Comparison of ENCODE assay signal across 20 cellular contexts in the genomic region with DNA sequence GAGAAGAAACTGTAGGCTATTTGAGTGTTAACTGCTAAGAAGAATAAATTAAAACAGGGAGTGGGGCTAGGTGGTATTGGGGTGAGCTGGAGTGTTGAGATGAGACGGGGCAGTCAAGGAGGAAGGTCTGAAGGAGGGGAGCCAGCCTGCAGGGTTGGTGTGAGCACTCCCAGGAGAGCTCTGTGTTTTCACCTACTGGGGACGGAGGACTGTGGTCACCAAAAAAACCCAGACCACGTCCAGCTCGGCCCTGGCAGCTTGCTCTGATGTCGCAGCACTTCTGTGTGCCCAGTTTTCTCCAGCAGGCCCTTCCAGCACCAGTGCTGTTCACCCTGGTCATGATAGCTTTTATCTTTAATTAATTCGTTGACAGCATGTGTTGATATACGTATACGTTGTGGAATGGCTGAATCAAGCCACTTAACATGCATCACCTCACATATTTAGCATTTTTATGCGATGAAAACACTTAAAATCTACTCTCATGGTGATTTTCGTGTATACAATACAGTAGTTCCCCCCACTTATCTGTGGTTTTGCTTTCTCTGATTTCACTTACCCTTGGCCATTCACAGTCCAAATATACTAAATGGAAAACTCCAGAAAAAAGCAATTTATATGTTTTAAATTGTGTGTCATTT. TPM values are rescaled to one million over a fixed set of nuclear protein-coding genes. Genes with fewer than 3 reads are reported as not detected.
DNase-seq lines count a peak whose midpoint lies in the region; ATAC-seq and TF ChIP-seq lines count a peak whose summit lies in the region.
"Had no signal": no experiment of that assay in that cellular context is flagged by ENCODE, and none has a peak within 500 bp of the region (broad histone marks: within the 10 kb centered on the region; RNA-seq: fewer than 3 reads in every experiment).

No MANE protein-coding gene starts in this region.

- ATAC-seq in GM23338 (no peak; the same call in 2 of the 3 replicates), HG03097 (IDR thresholded peaks at IDR 0.05; ENCODE audit: low FRiP score, unreplicated experiment) (no peak), heart right ventricle (no peak)
- ATAC-seq: HCT116, K562 had no signal

- H3K79me2 ChIP-seq in GM23338 (replicated peaks; ENCODE audit: insufficient read depth) (no peaks in the 10 kb centered on the region), OCI-LY1 (ENCODE audit: insufficient read depth, low read length) (no peaks in the 10 kb centered on the region), mammary epithelial cell (ENCODE audit: insufficient read depth, low read length) (no peaks in the 10 kb centered on the region)

- peaks cover 12% of the 10 kb centered on the region for H3K9me3 Mint-ChIP-seq in GM23338

- intact Hi-C loops in heart right ventricle (cut with DNase I) = no loop called here
- intact Hi-C loops in mammary epithelial cell (cut with micrococcal nuclease) = no loop called here

- peaks cover 7% of the 10 kb centered on the region for H3K4me1 Mint-ChIP-seq in GM23338
- H3K4me1 Mint-ChIP-seq: CD4-positive, alpha-beta memory T cell had no signal

- H4K20me1 ChIP-seq in GM23338 (replicated peaks; ENCODE audit: insufficient read depth) = no peaks in the 10 kb centered on the region
- H4K20me1 ChIP-seq in OCI-LY1 (ENCODE audit: insufficient read depth, low read length) = no peaks in the 10 kb centered on the region
- no peaks in the 10 kb centered on the region for H4K20me1 ChIP-seq in mammary epithelial cell (ENCODE audit: insufficient read depth, low read length)

- no peaks in the 10 kb centered on the region for H3K27me3 ChIP-seq in GM23338 (ENCODE audit: insufficient read depth)
- no peaks in the 10 kb centered on the region for H3K27me3 ChIP-seq in OCI-LY1 (ENCODE audit: insufficient read depth, low read length)
- H3K27me3 ChIP-seq in heart right ventricle = no peaks in the 10 kb centered on the region
- peaks cover 2% of the 10 kb centered on the region for H3K27me3 ChIP-seq in mammary epithelial cell (ENCODE audit: insufficient read depth, low read length)
- H3K27me3 ChIP-seq: BE2C had no signal

- H3K4me3 Mint-ChIP-seq in GM23338 = no peak overlapping the region
- H3K4me3 Mint-ChIP-seq: CD4-positive, alpha-beta memory T cell had no signal

- H3K9ac ChIP-seq in OCI-LY1 (ENCODE audit: low read length) (no peak overlapping the region), mammary epithelial cell (ENCODE audit: insufficient read depth, low read length) (no peak overlapping the region)

- H3K36me3 Mint-ChIP-seq in GM23338 (ENCODE audit: low read depth) = peaks cover 7% of the 10 kb centered on the region; the same call in 2 of the 3 replicates

- WGBS in heart right ventricle, 2 donors = 37 to 50% methylated on average over 10 of the region's 10 CpGs
- WGBS in mammary epithelial cell (ENCODE audit: low coverage, missing lambda C conversion rate) = 69% methylated on average over 10 of the region's 10 CpGs

- no TSS peak for BruUV-seq in mammary epithelial cell (replicated peaks; lab: Mats Ljungman, UMichigan)

- H3F3A ChIP-seq in GM23338 (replicated peaks; ENCODE audit: low read depth) (no peaks in the 10 kb centered on the region), OCI-LY1 (ENCODE audit: insufficient read depth, low read length) (no peaks in the 10 kb centered on the region)

- no peaks in the 10 kb centered on the region for H3K9me3 ChIP-seq in OCI-LY1 (ENCODE audit: low read length)
- peaks cover 0 to 10% (median 1%) of the 10 kb centered on the region in 11 donors for H3K9me3 ChIP-seq in heart right ventricle
- no peaks in the 10 kb centered on the region for H3K9me3 ChIP-seq in mammary epithelial cell (replicated peaks; ENCODE audit: insufficient read depth, low read length)
- H3K9me3 ChIP-seq: BE2C had no signal

- DNase-seq in GM23338 (ENCODE audit: low spot score) = no peak
- peak; percentile 5 to 9 for DNase-seq in cardiac fibroblast (ENCODE audit: low read depth in 2 of 2)
- no peak for DNase-seq in KBM-7
- DNase-seq in heart right ventricle = no peak
- DNase-seq in mammary epithelial cell = no peak
- DNase-seq: BE2C; CD4-positive, alpha-beta memory T cell; DND-41; NCI-H1417 treated with DMSO at 0.1 percent for 48 hours; NCI-H2029; NCI-H2171 treated with DMSO at 0.1 percent for 48 hours; NCI-H774; PC-9 had no signal

- no peak for TF ChIP-seq CTCF in GM23338 (conservative IDR thresholded peaks at IDR 0.05; ENCODE audit: low read depth in 2 of 2)
- no peak for TF ChIP-seq CTCF in OCI-LY1 (IDR thresholded peaks at IDR 0.05; ENCODE audit: low read length)
- no peak for TF ChIP-seq CTCF in cardiac fibroblast (IDR thresholded peaks at IDR 0.05; ENCODE audit: low read depth, low read length)
- TF ChIP-seq CTCF in heart right ventricle (IDR thresholded peaks at IDR 0.05) = no peak
- no peak for TF ChIP-seq CTCF in mammary epithelial cell (conservative IDR thresholded peaks at IDR 0.05 in 1 of 2, IDR thresholded peaks at IDR 0.05 in 1 of 2; ENCODE audit: extremely low read depth in 1 of 2, insufficient read depth in 1 of 2, low read depth in 1 of 2, low read length in 2 of 2)

- H2AFZ ChIP-seq in GM23338 (no peak overlapping the region), OCI-LY1 (ENCODE audit: low read length) (no peak overlapping the region), mammary epithelial cell (ENCODE audit: low read depth, low read length) (no peak overlapping the region)
- H2AFZ ChIP-seq: PC-9 had no signal

- H3K27me3 Mint-ChIP-seq in GM23338 (ENCODE audit: insufficient read depth, low read depth, poor library complexity) = peaks cover 6% of the 10 kb centered on the region

- dilution Hi-C loops in mammary epithelial cell (cut with HindIII; ENCODE audit: low sequenced_read_pairs) = no loop called here

- no peaks in the 10 kb centered on the region for H3K4me1 ChIP-seq in GM23338 (ENCODE audit: insufficient read depth)
- H3K4me1 ChIP-seq in OCI-LY1 (ENCODE audit: insufficient read depth, low read length, severe bottlenecking) = peaks cover 42% of the 10 kb centered on the region
- no peaks in the 10 kb centered on the region for H3K4me1 ChIP-seq in heart right ventricle
- H3K4me1 ChIP-seq in mammary epithelial cell (ENCODE audit: insufficient read depth, low read length) = no peaks in the 10 kb centered on the region
- H3K4me1 ChIP-seq: BE2C had no signal

- H3K9me2 ChIP-seq in GM23338 (ENCODE audit: insufficient read depth) (peaks cover 4% of the 10 kb centered on the region; the same call in 1 of the 2 replicates), OCI-LY1 (ENCODE audit: low read depth, low read length) (no peaks in the 10 kb centered on the region)

- H3K27ac ChIP-seq in GM23338 (ENCODE audit: low read depth) = no peak overlapping the region
- peak overlapping the region; percentile 33 for H3K27ac ChIP-seq in OCI-LY1 (ENCODE audit: low read depth, low read length, poor library complexity, severe bottlenecking)
- H3K27ac ChIP-seq in heart right ventricle = no peak overlapping the region
- no peak overlapping the region for H3K27ac ChIP-seq in mammary epithelial cell (ENCODE audit: insufficient read depth, low read depth, low read length)
- H3K27ac ChIP-seq: PC-9 had no signal

- no peak overlapping the region; the same call in 1 of the 2 replicates for H3K27ac Mint-ChIP-seq in GM23338
- H3K27ac Mint-ChIP-seq: CD4-positive, alpha-beta memory T cell had no signal

- no peak overlapping the region for H3K4me3 ChIP-seq in GM23338
- H3K4me3 ChIP-seq in OCI-LY1 (ENCODE audit: low read depth, low read length, poor library complexity, severe bottlenecking) = no peak overlapping the region
- no peak overlapping the region for H3K4me3 ChIP-seq in cardiac fibroblast (replicated peaks in 1 of 2; ENCODE audit: low read depth in 2 of 2, low read length in 2 of 2)
- H3K4me3 ChIP-seq in heart right ventricle = no peak overlapping the region
- no peak overlapping the region for H3K4me3 ChIP-seq in mammary epithelial cell (replicated peaks in 1 of 3; ENCODE audit: insufficient read depth in 1 of 3, low read depth in 2 of 3, low read length in 3 of 3)
- H3K4me3 ChIP-seq: K562, PC-9 had no signal

- H3K36me3 ChIP-seq in GM23338 (ENCODE audit: insufficient read depth) = no peaks in the 10 kb centered on the region
- H3K36me3 ChIP-seq in OCI-LY1 (ENCODE audit: insufficient read depth, low read length) = no peaks in the 10 kb centered on the region; the same call in 1 of the 2 replicates
- H3K36me3 ChIP-seq in heart right ventricle = no peaks in the 10 kb centered on the region
- H3K36me3 ChIP-seq in mammary epithelial cell (ENCODE audit: insufficient read depth, low read length) = no peaks in the 10 kb centered on the region
- H3K36me3 ChIP-seq: BE2C had no signal

- CTCF ChIA-PET in mammary epithelial cell (lab: Charles Lee; ENCODE audit: low non-redundant PET) = no interaction called here

- H3K4me2 ChIP-seq in GM23338 (0 out of 2 replicates have a peak overlapping the region, but pooled peaks have one; percentile 30), OCI-LY1 (ENCODE audit: low read length) (no peak overlapping the region), mammary epithelial cell (ENCODE audit: insufficient read depth, low read depth, low read length) (no peak overlapping the region)
- H3K4me2 ChIP-seq: PC-9 had no signal

- in situ Hi-C loops in KBM-7 (cut with MboI; ENCODE audit: low pct_unique_long_range_greater_than_20kb, low sequenced_read_pairs) (no loop called here), mammary epithelial cell (cut with MboI; ENCODE audit: low sequenced_read_pairs in 2 of 2) (no loop called here)

TF ChIP-seq in GM23338, 12 proteins besides CTCF, POLR2A, EP300 and RAD21:
- no peak for TF ChIP-seq JUNB (IDR thresholded peaks at IDR 0.05; ENCODE audit: unreplicated experiment)

RNA-seq across cellular contexts. Expression of a gene that starts 12.2 kb away (rescaled TPM):
- 0.74 and 2.5 TPM in 2 replicates for total RNA-seq in GM23338 (2014; rRNA removed; shearing (Covaris generic))
- polyA plus RNA-seq in GM23338 (2016; fragmentation: Nextera tagmentation; extraction: Ambion mirVana) (2.5 and 3.6 TPM in 2 replicates), heart right ventricle (under 1 TPM; 0.04 to 0.29 TPM), mammary epithelial cell (not detected)
- total RNA-seq in heart right ventricle (under 1 TPM in 4 of 10 donors, not detected in 6; 0.25 to 0.42 (median 0.35) TPM), mammary epithelial cell (under 1 TPM in 1 of 2 donors, not detected in 1; 0.17 TPM)
- polyA minus RNA-seq in mammary epithelial cell = not detected
- total RNA-seq: CD4-positive, alpha-beta memory T cell; NCI-H460; PC-9; SK-MEL-5 had no signal
- polyA plus RNA-seq: AG04450; CD4-positive, alpha-beta memory T cell had no signal

RNA-seq across cellular contexts. Expression of a gene that starts 33.0 kb away (rescaled TPM):
- total RNA-seq in GM23338 (2014; rRNA removed; shearing (Covaris generic)) = 8.1 and 9.2 TPM in 2 replicates
- 5.4 and 6.1 TPM in 2 replicates for polyA plus RNA-seq in GM23338 (2016; fragmentation: Nextera tagmentation; extraction: Ambion mirVana)
- 10 to 100 TPM in 3 of 10 donors, 1 to 10 TPM in 7; 3.9 to 22.9 (median 7.3) TPM for total RNA-seq in heart right ventricle
- 1 to 10 TPM; 3.0 to 7.2 TPM for polyA plus RNA-seq in heart right ventricle
- not detected for total RNA-seq in mammary epithelial cell
- not detected for polyA plus RNA-seq in mammary epithelial cell
- not detected for polyA minus RNA-seq in mammary epithelial cell
- total RNA-seq: SK-MEL-5 had no signal

Comparison
In these comparisons a context has a peak if more than half of its experiments do, and no peak if none do; other contexts are left out.
1. DNase-seq: peak in cardiac fibroblast (2 of 2); none in GM23338 (single experiment), KBM-7 (single experiment), heart right ventricle (0 of 2) and mammary epithelial cell (single experiment).